Comparison of ENCODE assay signal across 16 cellular contexts in the genomic region with DNA sequence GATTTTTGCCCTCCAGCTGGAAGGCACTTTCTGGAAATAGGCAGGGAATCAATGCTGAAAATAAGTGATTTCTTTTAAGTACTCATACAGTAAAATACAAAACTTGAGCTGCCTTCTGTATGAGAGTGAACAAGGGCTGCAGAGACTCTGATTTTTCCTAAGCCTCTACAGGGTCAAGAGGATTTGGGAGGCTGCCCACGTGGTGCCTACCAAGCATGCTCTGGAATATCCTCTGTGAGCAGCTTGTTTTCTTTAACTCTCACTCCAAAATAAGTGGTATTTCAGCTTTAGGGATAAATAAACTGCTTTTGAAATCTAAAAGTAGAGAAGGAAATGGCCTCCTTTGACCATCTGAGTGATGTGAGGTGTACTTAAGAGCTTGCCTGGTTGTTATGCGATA. TPM values are rescaled to one million over a fixed set of nuclear protein-coding genes. Genes with fewer than 3 reads are reported as not detected.
DNase-seq lines count a peak whose midpoint lies in the region; ATAC-seq and TF ChIP-seq lines count a peak whose summit lies in the region.
"Had no signal": no experiment of that assay in that cellular context is flagged by ENCODE, and none has a peak within 500 bp of the region (broad histone marks: within the 10 kb centered on the region; RNA-seq: fewer than 3 reads in every experiment).

No MANE protein-coding gene starts in this region.

- no peaks in the 10 kb centered on the region for H3K4me1 ChIP-seq in OCI-LY3 (ENCODE audit: low read length)
- peaks cover 4% of the 10 kb centered on the region for H3K4me1 ChIP-seq in upper lobe of right lung
- H3K4me1 ChIP-seq in Peyer's patch, result no peaks in the 10 kb centered on the region
- H3K4me1 ChIP-seq: A549, Caco-2, HAP-1 had no signal

- DNase-seq in NCI-H82 (lab: John Stamatoyannopoulos, UW) (peak; percentile 48), NCI-H82 treated with DMSO at 0.1 percent for 48 hours (lab: John Stamatoyannopoulos, UW; ENCODE audit: unreplicated experiment) (no peak), left colon (no peak), upper lobe of right lung (no peak), Peyer's patch (no peak), G401 (ENCODE audit: low spot score) (no peak)
- DNase-seq: AML-193; Caco-2; CD4-positive, alpha-beta T cell; GDM1; GOT3 had no signal

- H3K9me3 ChIP-seq in OCI-LY3 (ENCODE audit: insufficient read depth, low read length) (no peaks in the 10 kb centered on the region), upper lobe of right lung (no peaks in the 10 kb centered on the region), Peyer's patch (no peaks in the 10 kb centered on the region)
- H3K9me3 ChIP-seq: A549, Caco-2, HAP-1 had no signal

- in situ Hi-C loops in G401 (cut with HindIII; ENCODE audit: low sequenced_read_pairs), result no loop called here

- no peak for TF ChIP-seq CTCF in OCI-LY3 (IDR thresholded peaks at IDR 0.05; ENCODE audit: low read depth, low read length)
- no peak for TF ChIP-seq CTCF in upper lobe of right lung (IDR thresholded peaks at IDR 0.05)
- TF ChIP-seq CTCF in Peyer's patch (IDR thresholded peaks at IDR 0.05), result no peak

- no peaks in the 10 kb centered on the region for H4K20me1 ChIP-seq in OCI-LY3 (ENCODE audit: insufficient read depth, low read length)

- intact Hi-C loops in left colon (cut with DNase I, micrococcal nuclease) (no loop called here), upper lobe of right lung (cut with DNase I) (no loop called here)

- H3K36me3 ChIP-seq in OCI-LY3 (replicated peaks; ENCODE audit: low read depth, low read length) (no peaks in the 10 kb centered on the region), upper lobe of right lung (no peaks in the 10 kb centered on the region), Peyer's patch (no peaks in the 10 kb centered on the region)
- H3K36me3 ChIP-seq: HAP-1 had no signal

- H3K27ac ChIP-seq in OCI-LY3 (ENCODE audit: low read length) (no peak overlapping the region), upper lobe of right lung (no peak overlapping the region), Peyer's patch (no peak overlapping the region)
- H3K27ac ChIP-seq: 22Rv1, A549, C4-2B had no signal

- no peak for TF ChIP-seq POLR2A in Peyer's patch (IDR thresholded peaks at IDR 0.05)

- no peaks in the 10 kb centered on the region; the same call in 1 of the 2 replicates for H3K27me3 ChIP-seq in OCI-LY3 (ENCODE audit: low read depth, low read length)
- H3K27me3 ChIP-seq in upper lobe of right lung, result peaks cover 19% of the 10 kb centered on the region
- H3K27me3 ChIP-seq in Peyer's patch, result no peaks in the 10 kb centered on the region

- H3K4me2 ChIP-seq in OCI-LY3 (ENCODE audit: low read length), result no peak overlapping the region
- H3K4me2 ChIP-seq: A549 had no signal

- H3K9ac ChIP-seq in OCI-LY3 (ENCODE audit: low read length), result no peak overlapping the region

- H3K79me2 ChIP-seq in OCI-LY3 (ENCODE audit: low read length), result no peaks in the 10 kb centered on the region

- H2AFZ ChIP-seq in OCI-LY3 (ENCODE audit: low read depth, low read length), result 0 out of 2 replicates have a peak overlapping the region, but pooled peaks have one; percentile 44

- peak; percentile 18 for ATAC-seq in left colon
- peak; percentile 60 for ATAC-seq in upper lobe of right lung
- ATAC-seq: A549 had no signal

- H3K4me3 ChIP-seq in OCI-LY3 (ENCODE audit: low read length) (no peak overlapping the region), upper lobe of right lung (no peak overlapping the region), Peyer's patch (no peak overlapping the region)
- H3K4me3 ChIP-seq: A549, HAP-1 had no signal

RNA-seq across cellular contexts. Expression of a gene that starts 8.1 kb away (rescaled TPM):
- total RNA-seq in left colon (10 to 100 TPM; 44.2 to 53.4 TPM), upper lobe of right lung (44.5 TPM), Peyer's patch (10 to 100 TPM; 26.1 to 69.7 (median 41.9) TPM)
- 45.9 and 68.5 TPM in 2 replicates for total RNA-seq in G401 (2014; rRNA removed; shearing (Covaris generic))

RNA-seq across cellular contexts. Expression of a gene that starts 17.8 kb away (rescaled TPM):
- total RNA-seq in left colon (10 to 100 TPM; 19.0 to 27.7 TPM), upper lobe of right lung (22.8 TPM), Peyer's patch (10 to 100 TPM; 13.7 to 53.6 (median 24.9) TPM)
- 26.3 and 41.7 TPM in 2 replicates for total RNA-seq in G401 (2014; rRNA removed; shearing (Covaris generic))

RNA-seq across cellular contexts. Expression of a gene that starts 53.4 kb away (rescaled TPM):
- total RNA-seq in left colon (10 to 100 TPM; 10.9 to 15.6 TPM), upper lobe of right lung (12.4 TPM), Peyer's patch (10 to 100 TPM; 18.2 to 38.5 (median 32.4) TPM)
- total RNA-seq in G401 (2014; rRNA removed; shearing (Covaris generic)), result 0.12 and 0.54 TPM in 2 replicates

RNA-seq across cellular contexts. Expression of a gene that starts 53.5 kb away (rescaled TPM):
- total RNA-seq in left colon, result 10 to 100 TPM; 30.6 to 34.1 TPM
- 10.9 TPM for total RNA-seq in upper lobe of right lung
- total RNA-seq in Peyer's patch, result 100 to 1,000 TPM in 2 of 4 donors, 10 to 100 TPM in 2; 57.8 to 126 (median 94.2) TPM
- 5.6 and 7.9 TPM in 2 replicates for total RNA-seq in G401 (2014; rRNA removed; shearing (Covaris generic))
